Comparison of ENCODE assay signal across 10 cellular contexts in genomic region chr6:143673638-143674037, GRCh38. TPM values are rescaled to one million over a fixed set of nuclear protein-coding genes. Genes with fewer than 3 reads are reported as not detected.
DNase-seq lines count a peak whose midpoint lies in the region; ATAC-seq and TF ChIP-seq lines count a peak whose summit lies in the region.
"Had no signal": no experiment of that assay in that cellular context is flagged by ENCODE, and none has a peak within 500 bp of the region (broad histone marks: within the 10 kb centered on the region; RNA-seq: fewer than 3 reads in every experiment).

No MANE protein-coding gene starts in this region.

- H2AFZ ChIP-seq in SK-N-SH (ENCODE audit: low read depth) (peak overlapping the region; percentile 8; the same call in 1 of the 2 replicates), hepatocyte (no peak overlapping the region)

- H3F3A ChIP-seq in SK-N-SH (replicated peaks; ENCODE audit: insufficient read depth): peaks cover 32% of the 10 kb centered on the region

- H3K36me3 ChIP-seq in H7 (replicated peaks; ENCODE audit: control insufficient read depth, insufficient read depth, low read length) (no peaks in the 10 kb centered on the region), SK-N-SH (replicated peaks in 1 of 2; ENCODE audit: control insufficient read depth in 1 of 2, insufficient read depth in 2 of 2, low read length in 1 of 2) (no peaks in the 10 kb centered on the region), hepatocyte (replicated peaks; ENCODE audit: insufficient read depth, low read depth) (no peaks in the 10 kb centered on the region), suprapubic skin (no peaks in the 10 kb centered on the region)

- H3K9me2 ChIP-seq in SK-N-SH (no peaks in the 10 kb centered on the region), hepatocyte (replicated peaks; ENCODE audit: insufficient read depth) (no peaks in the 10 kb centered on the region)

- TF ChIP-seq POLR2A in suprapubic skin (IDR thresholded peaks at IDR 0.05): no peak

- peaks cover 3% of the 10 kb centered on the region for H3K36me3 Mint-ChIP-seq in activated CD8-positive, alpha-beta memory T cell treated with anti-CD3 and anti-CD28 coated beads, Interleukin-2, amount 10 ng/mL, durations not matched to agents 7 days and 5 days

- TF ChIP-seq EP300 in SK-N-SH (IDR thresholded peaks at IDR 0.05; ENCODE audit: borderline replicate concordance in 1 of 2, low read depth in 1 of 2, low read length in 1 of 2) (no peak), suprapubic skin (IDR thresholded peaks at IDR 0.05) (no peak)

- no peaks in the 10 kb centered on the region for H4K20me1 ChIP-seq in SK-N-SH (ENCODE audit: insufficient read depth)
- H4K20me1 ChIP-seq in hepatocyte (ENCODE audit: insufficient read depth, poor library complexity, severe bottlenecking): no peaks in the 10 kb centered on the region

- no peaks in the 10 kb centered on the region for H3K27me3 ChIP-seq in H7 (ENCODE audit: control insufficient read depth, insufficient read depth, low read length)
- no peaks in the 10 kb centered on the region for H3K27me3 ChIP-seq in SK-N-SH (ENCODE audit: insufficient read depth)
- H3K27me3 ChIP-seq in hepatocyte: no peaks in the 10 kb centered on the region
- no peaks in the 10 kb centered on the region for H3K27me3 ChIP-seq in suprapubic skin

- H3K4me3 ChIP-seq in H7 (ENCODE audit: insufficient read depth, low read depth, low read length) (no peak overlapping the region), SK-N-SH (ENCODE audit: low read depth in 2 of 2, low read length in 1 of 2) (no peak overlapping the region), hepatocyte (no peak overlapping the region), suprapubic skin (no peak overlapping the region)

- peak overlapping the region; percentile 38; the same call in 1 of the 2 replicates for H3K9ac ChIP-seq in SK-N-SH

- TF ChIP-seq CTCF in SK-N-SH (IDR thresholded peaks at IDR 0.05) (no peak), hepatocyte (IDR thresholded peaks at IDR 0.05; ENCODE audit: poor library complexity) (no peak), suprapubic skin (IDR thresholded peaks at IDR 0.05) (no peak), GM10248 (IDR thresholded peaks at IDR 0.05; ENCODE audit: control extremely low read depth, extremely low read depth, low read depth, missing control alignments) (no peak)

- no peak for ATAC-seq in activated CD8-positive, alpha-beta memory T cell treated with anti-CD3 and anti-CD28 coated beads, Interleukin-2, amount 10 ng/mL, durations not matched to agents 7 days and 5 days
- ATAC-seq: effector memory CD8-positive, alpha-beta T cell had no signal

- DNase-seq in H7 (peak; percentile 21), SK-N-SH (no peak), hepatocyte (ENCODE audit: low spot score) (peak; percentile 89), suprapubic skin (ENCODE audit: low spot score in 2 of 2) (no peak), GM10248 (ENCODE audit: extremely low spot score) (no peak)
- DNase-seq in stimulated activated CD4-positive, alpha-beta T cell treated with anti-CD3 and anti-CD28 coated beads, Interleukin-2, amount 100 ng/mL, for 24 hours: no peak
- DNase-seq in activated CD8-positive, alpha-beta memory T cell treated with anti-CD3 and anti-CD28 coated beads, Interleukin-2, amount 10 ng/mL, durations not matched to agents 7 days and 5 days: no peak
- no peak for DNase-seq in stimulated activated naive CD4-positive, alpha-beta T cell treated with Interleukin-2 at 50 U/mL for 16 hours (lab: John Stamatoyannopoulos, UW)
- DNase-seq: effector memory CD8-positive, alpha-beta T cell; naive B cell had no signal

- TF ChIP-seq RAD21 in SK-N-SH (IDR thresholded peaks at IDR 0.05; ENCODE audit: low read length): no peak

- peak overlapping the region in 1 of 2 experiments; percentile 74; a peak in 3 of 4 replicates for H3K27ac ChIP-seq in SK-N-SH (ENCODE audit: low read depth in 2 of 2, low read length in 1 of 2)
- peak overlapping the region; percentile 87 for H3K27ac ChIP-seq in hepatocyte
- peak overlapping the region; percentile 24 for H3K27ac ChIP-seq in suprapubic skin

- POLR2A ChIA-PET in SK-N-SH (lab: Yijun Ruan, JAX): no interaction called here
- POLR2A ChIA-PET in GM10248 (lab: Yijun Ruan, JAX): no interaction called here

- H3K79me2 ChIP-seq in SK-N-SH (ENCODE audit: insufficient read depth) (peaks cover 8% of the 10 kb centered on the region), hepatocyte (peaks cover 15% of the 10 kb centered on the region)

- H3K27ac Mint-ChIP-seq in activated CD8-positive, alpha-beta memory T cell treated with anti-CD3 and anti-CD28 coated beads, Interleukin-2, amount 10 ng/mL, durations not matched to agents 7 days and 5 days: no peak overlapping the region

- H3K9me3 ChIP-seq in SK-N-SH: no peaks in the 10 kb centered on the region
- H3K9me3 ChIP-seq in hepatocyte (ENCODE audit: low read depth): no peaks in the 10 kb centered on the region
- no peaks in the 10 kb centered on the region for H3K9me3 ChIP-seq in suprapubic skin

- H3K4me1 ChIP-seq in SK-N-SH (ENCODE audit: control insufficient read depth in 1 of 2, insufficient read depth in 2 of 2, low read depth in 1 of 2, low read length in 1 of 2) (peaks cover 0 to 14% of the 10 kb centered on the region in 2 experiments; a peak in 3 of 4 replicates), hepatocyte (ENCODE audit: insufficient read depth) (peaks cover 39% of the 10 kb centered on the region), suprapubic skin (peaks cover 40% of the 10 kb centered on the region)

- H3K4me2 ChIP-seq in SK-N-SH: peak overlapping the region; percentile 30; the same call in 1 of the 2 replicates
- H3K4me2 ChIP-seq in hepatocyte: peak overlapping the region; percentile 71

- H3K4me3 Mint-ChIP-seq in activated CD8-positive, alpha-beta memory T cell treated with anti-CD3 and anti-CD28 coated beads, Interleukin-2, amount 10 ng/mL, durations not matched to agents 7 days and 5 days: no peak overlapping the region
- H3K4me3 Mint-ChIP-seq: effector memory CD8-positive, alpha-beta T cell; naive B cell had no signal

- CTCF ChIA-PET in SK-N-SH (lab: Yijun Ruan, JAX): no interaction called here
- CTCF ChIA-PET in activated CD8-positive, alpha-beta memory T cell treated with anti-CD3 and anti-CD28 coated beads, Interleukin-2, amount 10 ng/mL, durations not matched to agents 7 days and 5 days (lab: Charles Lee): no interaction called here
- CTCF ChIA-PET in GM10248 (lab: Yijun Ruan, JAX): no interaction called here

- peaks cover 16% of the 10 kb centered on the region for H3K27me3 Mint-ChIP-seq in activated CD8-positive, alpha-beta memory T cell treated with anti-CD3 and anti-CD28 coated beads, Interleukin-2, amount 10 ng/mL, durations not matched to agents 7 days and 5 days
- H3K27me3 Mint-ChIP-seq: effector memory CD8-positive, alpha-beta T cell had no signal

- peaks cover 5% of the 10 kb centered on the region for H3K9me3 Mint-ChIP-seq in activated CD8-positive, alpha-beta memory T cell treated with anti-CD3 and anti-CD28 coated beads, Interleukin-2, amount 10 ng/mL, durations not matched to agents 7 days and 5 days (ENCODE audit: low read depth)

- peaks cover 5% of the 10 kb centered on the region for H3K4me1 Mint-ChIP-seq in activated CD8-positive, alpha-beta memory T cell treated with anti-CD3 and anti-CD28 coated beads, Interleukin-2, amount 10 ng/mL, durations not matched to agents 7 days and 5 days

- 20% methylated on average over 4 of the region's 4 CpGs for WGBS in SK-N-SH (ENCODE audit: low lambda C conversion rate)
- WGBS in hepatocyte (ENCODE audit: low lambda C conversion rate, missing lambda C conversion rate): 6% methylated on average over 4 of the region's 4 CpGs
- 29% methylated on average over 4 of the region's 4 CpGs for WGBS in suprapubic skin

TF ChIP-seq in SK-N-SH, 30 proteins besides CTCF, POLR2A, EP300 and RAD21:
- TF ChIP-seq NRF1 (IDR thresholded peaks at IDR 0.05; ENCODE audit: low read depth, low read length): no peak
- no peak for TF ChIP-seq GABPA (IDR thresholded peaks at IDR 0.05; ENCODE audit: low read depth)
- peak; percentile 20; the same call in 1 of the 2 replicates for TF ChIP-seq TCF12 (IDR thresholded peaks at IDR 0.05)
TF ChIP-seq in SK-N-SH: peak in this region for 1.

RNA-seq across cellular contexts. Expression of gene PHACTR2, which starts 4.1 kb away (rescaled TPM):
- total RNA-seq in H7 (2014; rRNA removed; shearing (Covaris generic)): 35.1 and 38.4 TPM in 2 replicates
- polyA plus RNA-seq in SK-N-SH (2012; rRNA removed) (5.0 and 8.6 TPM in 2 replicates), hepatocyte (86.6 and 96.8 TPM in 2 replicates)
- 6.7 and 7.5 TPM in 2 replicates for polyA plus RNA-seq in SK-N-SH (2012; cell fraction: cytosol; rRNA removed)
- 4.5 and 6.9 TPM in 2 replicates for polyA plus RNA-seq in SK-N-SH (2012; cell fraction: nucleus; rRNA removed)
- total RNA-seq in hepatocyte (107 and 111 TPM in 2 replicates), suprapubic skin (10 to 100 TPM; 11.9 to 31.5 (median 20.9) TPM)
- total RNA-seq in activated CD8-positive, alpha-beta memory T cell treated with anti-CD3 and anti-CD28 coated beads, Interleukin-2, amount 10 ng/mL, durations not matched to agents 7 days and 5 days: 10 to 100 TPM; 24.2 to 28.0 TPM

Comparison
In these comparisons a context has a peak if more than half of its experiments do, and no peak if none do; other contexts are left out.
1. DNase-seq: peak in H7 (single experiment) and hepatocyte (single experiment); none in SK-N-SH (single experiment), suprapubic skin (0 of 2), stimulated activated CD4-positive, alpha-beta T cell treated with anti-CD3 and anti-CD28 coated beads, Interleukin-2, amount 100 ng/mL, for 24 hours (0 of 2), activated CD8-positive, alpha-beta memory T cell treated with anti-CD3 and anti-CD28 coated beads, Interleukin-2, amount 10 ng/mL, durations not matched to agents 7 days and 5 days (single experiment), stimulated activated naive CD4-positive, alpha-beta T cell treated with Interleukin-2 at 50 U/mL for 16 hours (single experiment) and GM10248 (single experiment).